Comparison of ENCODE assay signal across 8 cellular contexts in the genomic region with DNA sequence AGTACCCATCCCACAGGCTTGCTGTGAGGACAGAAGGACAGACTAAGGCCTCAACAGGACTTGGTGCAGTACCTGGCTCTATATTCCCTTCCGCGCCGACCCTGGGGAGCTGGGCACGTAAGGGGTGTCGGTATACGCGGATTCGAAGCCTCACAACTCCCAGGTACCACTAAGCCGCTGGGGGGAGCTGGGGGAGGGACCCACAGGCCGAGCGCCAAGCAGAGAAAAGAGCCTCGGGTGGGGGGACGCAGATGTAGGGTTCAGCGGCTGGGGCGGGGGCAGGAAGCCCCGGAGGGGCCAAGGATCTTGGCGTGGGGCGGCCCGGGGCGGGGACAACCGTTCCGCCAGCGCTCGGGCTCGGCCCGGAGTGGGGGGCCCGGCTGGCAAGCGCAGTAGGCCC.
DNase-seq lines count a peak whose midpoint lies in the region; ATAC-seq and TF ChIP-seq lines count a peak whose summit lies in the region.

No MANE protein-coding gene starts in this region.

- peak overlapping the region; percentile 91 for H3K27ac Mint-ChIP-seq in activated naive CD4-positive, alpha-beta T cell treated with anti-CD3 and anti-CD28 coated beads, Interleukin-2, amount 50 U/mL, for 24 hours

- H3K9me3 ChIP-seq in Peyer's patch: no peaks in the 10 kb centered on the region

- H3K4me3 ChIP-seq in Peyer's patch: peak overlapping the region; percentile 81 to 99 (median 93)

- peaks cover 5% of the 10 kb centered on the region for H3K36me3 Mint-ChIP-seq in activated naive CD4-positive, alpha-beta T cell treated with anti-CD3 and anti-CD28 coated beads, Interleukin-2, amount 50 U/mL, for 24 hours

- DNase-seq in Peyer's patch (peak; percentile 59 to 65 (median 60)), left cardiac atrium (peak; percentile 42), retina (peak; percentile 9), NCI-H2029 treated with DMSO at 0.1 percent for 48 hours (lab: John Stamatoyannopoulos, UW) (no peak), NCI-H187 treated with DMSO at 0.1 percent for 48 hours (lab: John Stamatoyannopoulos, UW) (no peak)

- H3K4me1 ChIP-seq in Peyer's patch: peaks cover 0 to 15% (median 10%) of the 10 kb centered on the region in 4 donors

- H3K9me3 Mint-ChIP-seq in activated naive CD4-positive, alpha-beta T cell treated with anti-CD3 and anti-CD28 coated beads, Interleukin-2, amount 50 U/mL, for 24 hours: no peaks in the 10 kb centered on the region

- peaks cover 44% of the 10 kb centered on the region for H3K4me1 Mint-ChIP-seq in activated naive CD4-positive, alpha-beta T cell treated with anti-CD3 and anti-CD28 coated beads, Interleukin-2, amount 50 U/mL, for 24 hours

- H3K27ac ChIP-seq in Peyer's patch: peak overlapping the region; percentile 85 to 91 (median 88)

- intact Hi-C loops in left cardiac atrium (cut with DNase I): loop anchor here in 1 of 2 donors (10.0 kb wide), 1 partner anchor 91 kb away; a partner anchor contains a TSS

- ATAC-seq in GM18498 (IDR thresholded peaks at IDR 0.05; ENCODE audit: unreplicated experiment) (peak; percentile 25), HG02759 (IDR thresholded peaks at IDR 0.05; ENCODE audit: unreplicated experiment) (peak; percentile 18), left cardiac atrium (peak; percentile 18 to 30)

- peak overlapping the region; percentile 97 for H3K4me3 Mint-ChIP-seq in activated naive CD4-positive, alpha-beta T cell treated with anti-CD3 and anti-CD28 coated beads, Interleukin-2, amount 50 U/mL, for 24 hours

- no peak for TF ChIP-seq POLR2A in Peyer's patch (IDR thresholded peaks at IDR 0.05)

- no peak for TF ChIP-seq CTCF in Peyer's patch (IDR thresholded peaks at IDR 0.05)

- peaks cover 0 to 23% (median 0%) of the 10 kb centered on the region in 3 donors for H3K36me3 ChIP-seq in Peyer's patch

- no peaks in the 10 kb centered on the region for H3K27me3 Mint-ChIP-seq in activated naive CD4-positive, alpha-beta T cell treated with anti-CD3 and anti-CD28 coated beads, Interleukin-2, amount 50 U/mL, for 24 hours

- H3K27me3 ChIP-seq in Peyer's patch: no peaks in the 10 kb centered on the region

Comparison
In these comparisons a context has a peak if more than half of its experiments do, and no peak if none do; other contexts are left out.
1. DNase-seq: peak in Peyer's patch (3 of 3), left cardiac atrium (single experiment) and retina (single experiment); none in NCI-H2029 treated with DMSO at 0.1 percent for 48 hours (single experiment) and NCI-H187 treated with DMSO at 0.1 percent for 48 hours (single experiment).
2. Peak in every context shown above with its lines, with median percentiles within 50 percentile points of each other: ATAC-seq.